20 cellular contexts compared by ENCODE assay signal in genomic region chr6:136627191-136627590, GRCh38.
DNase-seq lines count a peak whose midpoint lies in the region; ATAC-seq and TF ChIP-seq lines count a peak whose summit lies in the region.
"Had no signal": no experiment of that assay in that cellular context is flagged by ENCODE, and none has a peak within 500 bp of the region (broad histone marks: within the 10 kb centered on the region; RNA-seq: fewer than 3 reads in every experiment).

No MANE protein-coding gene starts in this region.

- DNase-seq in MCF 10A (ENCODE audit: unreplicated experiment) (no peak), breast epithelium (ENCODE audit: low spot score in 2 of 2) (no peak), left colon (no peak), mucosa of descending colon (no peak), medulla oblongata (ENCODE audit: extremely low spot score) (no peak), SK-N-SH (no peak)
- DNase-seq: CD4-positive, CD25-positive, alpha-beta regulatory T cell; CD8-positive, alpha-beta memory T cell; DMS 273 treated with DMSO at 0.1 percent for 48 hours; DMS79; EL; GDM1; H9 had no signal

- POLR2A ChIA-PET in MCF 10A (lab: Yijun Ruan, JAX) (no interaction called here), SK-N-SH (lab: Yijun Ruan, JAX) (no interaction called here)

- no peak for TF ChIP-seq RAD21 in SK-N-SH (IDR thresholded peaks at IDR 0.05; ENCODE audit: low read length)

- intact Hi-C loops in MCF 10A (cut with micrococcal nuclease) (no loop called here), breast epithelium (cut with DNase I; ENCODE audit: low total_unique reads) (no loop called here), left colon (cut with DNase I, micrococcal nuclease) (no loop called here), mucosa of descending colon (cut with DNase I, micrococcal nuclease) (no loop called here)

- no peak for TF ChIP-seq POLR2A in breast epithelium (IDR thresholded peaks at IDR 0.05)

- H3K4me3 ChIP-seq in breast epithelium (no peak overlapping the region), mucosa of descending colon (no peak overlapping the region), SK-N-SH (ENCODE audit: low read depth in 2 of 2, low read length in 1 of 2) (no peak overlapping the region)
- H3K4me3 ChIP-seq: BLaER1, GM12878, GM23338 had no signal

- H3K4me3 Mint-ChIP-seq in MCF 10A (ENCODE audit: unreplicated experiment) = no peak overlapping the region
- H3K4me3 Mint-ChIP-seq: B cell; CD4-positive, CD25-positive, alpha-beta regulatory T cell; CD8-positive, alpha-beta memory T cell; GM23338; H9 had no signal

- no peaks in the 10 kb centered on the region for H3K9me3 ChIP-seq in breast epithelium
- H3K9me3 ChIP-seq in mucosa of descending colon = no peaks in the 10 kb centered on the region
- no peaks in the 10 kb centered on the region for H3K9me3 ChIP-seq in SK-N-SH
- H3K9me3 ChIP-seq: BLaER1 had no signal

- H3K9me2 ChIP-seq in SK-N-SH = no peaks in the 10 kb centered on the region

- TF ChIP-seq CTCF in MCF 10A (IDR thresholded peaks at IDR 0.05; ENCODE audit: unreplicated experiment) (no peak), breast epithelium (IDR thresholded peaks at IDR 0.05) (no peak), mucosa of descending colon (IDR thresholded peaks at IDR 0.05) (no peak), SK-N-SH (IDR thresholded peaks at IDR 0.05) (no peak)

- H3K27ac ChIP-seq in breast epithelium (no peak overlapping the region), SK-N-SH (ENCODE audit: low read depth in 2 of 2, low read length in 1 of 2) (no peak overlapping the region)
- H3K27ac ChIP-seq: 22Rv1, BLaER1, C4-2B had no signal

- ATAC-seq in left colon (peak; percentile 89), mucosa of descending colon (peak; percentile 62)
- ATAC-seq: GM12878, GM23338, HCT116 had no signal

- BruUV-seq in MCF 10A (replicated peaks; lab: Mats Ljungman, UMichigan) = no TSS peak

- no peaks in the 10 kb centered on the region for H3K9me3 Mint-ChIP-seq in MCF 10A (ENCODE audit: unreplicated experiment)
- H3K9me3 Mint-ChIP-seq: CD4-positive, CD25-positive, alpha-beta regulatory T cell; CD8-positive, alpha-beta memory T cell; GM23338; H9 had no signal

- H3K27me3 ChIP-seq in breast epithelium (no peaks in the 10 kb centered on the region), SK-N-SH (ENCODE audit: insufficient read depth) (no peaks in the 10 kb centered on the region)
- H3K27me3 ChIP-seq: BLaER1 had no signal

- H3K79me2 ChIP-seq in SK-N-SH (ENCODE audit: insufficient read depth) = no peaks in the 10 kb centered on the region

- H3K36me3 Mint-ChIP-seq in MCF 10A (ENCODE audit: insufficient read depth, unreplicated experiment) = peaks cover 16% of the 10 kb centered on the region

- no peak overlapping the region for H2AFZ ChIP-seq in SK-N-SH (ENCODE audit: low read depth)
- H2AFZ ChIP-seq: GM23338 had no signal

- H3K4me1 Mint-ChIP-seq in MCF 10A (ENCODE audit: insufficient read depth, unreplicated experiment) = no peaks in the 10 kb centered on the region
- H3K4me1 Mint-ChIP-seq: B cell; CD8-positive, alpha-beta memory T cell; GM23338 had no signal

- H3K4me2 ChIP-seq in SK-N-SH = no peak overlapping the region
- H3K4me2 ChIP-seq: BLaER1, GM23338 had no signal

- H3F3A ChIP-seq in SK-N-SH (replicated peaks; ENCODE audit: insufficient read depth) = peaks cover 8% of the 10 kb centered on the region

- 96% methylated on average over 5 of the region's 5 CpGs for WGBS in SK-N-SH (ENCODE audit: low lambda C conversion rate)

- TF ChIP-seq EP300 in SK-N-SH (IDR thresholded peaks at IDR 0.05; ENCODE audit: borderline replicate concordance in 1 of 2, low read depth in 1 of 2, low read length in 1 of 2) = no peak

- peak overlapping the region; percentile 68 for H3K27ac Mint-ChIP-seq in MCF 10A (ENCODE audit: low read depth, unreplicated experiment)
- H3K27ac Mint-ChIP-seq: B cell, GM23338, H9 had no signal

- H3K36me3 ChIP-seq in breast epithelium (no peaks in the 10 kb centered on the region), mucosa of descending colon (ENCODE audit: low read depth) (no peaks in the 10 kb centered on the region), SK-N-SH (replicated peaks in 1 of 2; ENCODE audit: control insufficient read depth in 1 of 2, insufficient read depth in 2 of 2, low read length in 1 of 2) (peaks cover 0 to 4% of the 10 kb centered on the region in 2 experiments)

- H3K4me1 ChIP-seq in breast epithelium (no peaks in the 10 kb centered on the region), mucosa of descending colon (ENCODE audit: low read depth) (no peaks in the 10 kb centered on the region), SK-N-SH (ENCODE audit: control insufficient read depth in 1 of 2, insufficient read depth in 2 of 2, low read depth in 1 of 2, low read length in 1 of 2) (no peaks in the 10 kb centered on the region; a peak in 1 of 4 replicates)

- CTCF ChIA-PET in MCF 10A (lab: Yijun Ruan, JAX) (interaction anchor here (0.6 to 4.2 kb wide), 4 partner anchors 12 to 89 kb away, joined by 3 to 26 read pairs (median 4); no protein-coding TSS in a partner anchor), SK-N-SH (lab: Yijun Ruan, JAX) (interaction anchor here (0.7 to 4.4 kb wide), 4 partner anchors 14 to 165 kb away, joined by 3 to 18 read pairs (median 10); partner anchors contain the start of gene MAP3K5)

- H3K9ac ChIP-seq in SK-N-SH = no peak overlapping the region
- H3K9ac ChIP-seq: BLaER1 had no signal

- H3K27me3 Mint-ChIP-seq in MCF 10A (ENCODE audit: insufficient read depth, unreplicated experiment) = no peaks in the 10 kb centered on the region
- H3K27me3 Mint-ChIP-seq: B cell; CD4-positive, CD25-positive, alpha-beta regulatory T cell; CD8-positive, alpha-beta memory T cell had no signal

- no peaks in the 10 kb centered on the region for H4K20me1 ChIP-seq in SK-N-SH (ENCODE audit: insufficient read depth)
- H4K20me1 ChIP-seq: BLaER1 had no signal

TF ChIP-seq in SK-N-SH, 30 proteins besides CTCF, POLR2A, EP300 and RAD21:
- TF ChIP-seq ZBTB33 (IDR thresholded peaks at IDR 0.05; ENCODE audit: borderline replicate concordance, low read depth) (no peak), RXRA (IDR thresholded peaks at IDR 0.05; ENCODE audit: borderline replicate concordance, low read depth) (no peak), MEF2A (IDR thresholded peaks at IDR 0.05; ENCODE audit: borderline replicate concordance, low read depth) (no peak), NRF1 (IDR thresholded peaks at IDR 0.05; ENCODE audit: low read depth, low read length) (no peak), SMC3 (IDR thresholded peaks at IDR 0.05; ENCODE audit: low read depth, low read length) (no peak), FOXJ3 (CRISPR knock-in tag; IDR thresholded peaks at IDR 0.05) (no peak), CHD2 (IDR thresholded peaks at IDR 0.05; ENCODE audit: low read length, partially characterized antibody) (no peak), GATA2 (CRISPR knock-in tag; IDR thresholded peaks at IDR 0.05) (no peak), SIN3A (IDR thresholded peaks at IDR 0.05; ENCODE audit: borderline replicate concordance, low read depth, low read length) (no peak), POLR2AphosphoS5 (IDR thresholded peaks at IDR 0.05; ENCODE audit: low read depth, low read length) (no peak), PBX3 (IDR thresholded peaks at IDR 0.05) (no peak), USF2 (IDR thresholded peaks at IDR 0.05; ENCODE audit: borderline replicate concordance, low read depth, low read length) (no peak)
